ENCODE assay signal across 8 cellular contexts in genomic region chr1:202966006-202966904, GRCh38. TPM values are rescaled to one million over a fixed set of nuclear protein-coding genes. Genes with fewer than 3 reads are reported as not detected.
DNase-seq lines count a peak whose midpoint lies in the region; ATAC-seq and TF ChIP-seq lines count a peak whose summit lies in the region.

No MANE protein-coding gene starts in this region.

- H3K4me3 ChIP-seq in LNCaP clone FGC (ENCODE audit: low read depth, low read length) (peak overlapping the region; percentile 100), colonic mucosa (peak overlapping the region; percentile 95), mucosa of rectum (ENCODE audit: low read length in 2 of 2) (peak overlapping the region; percentile 74 to 89)

- TF ChIP-seq CTCF in C4-2B (conservative IDR thresholded peaks at IDR 0.05), result no peak
- no peak for TF ChIP-seq CTCF in LNCaP clone FGC (IDR thresholded peaks at IDR 0.05; ENCODE audit: control insufficient read depth, extremely low read depth, insufficient read depth)
- TF ChIP-seq CTCF in colonic mucosa (IDR thresholded peaks at IDR 0.05), result no peak

- intact Hi-C loops in colonic mucosa (cut with DNase I), result no loop called here

- no peak for ATAC-seq in HG02571 (IDR thresholded peaks at IDR 0.05; ENCODE audit: unreplicated experiment)

- H3K9me3 ChIP-seq in colonic mucosa (no peaks in the 10 kb centered on the region), mucosa of rectum (ENCODE audit: control insufficient read depth in 2 of 2, low read length in 2 of 2) (no peaks in the 10 kb centered on the region)

- H3K27me3 ChIP-seq in colonic mucosa, result no peaks in the 10 kb centered on the region
- no peaks in the 10 kb centered on the region for H3K27me3 ChIP-seq in mucosa of rectum (ENCODE audit: control insufficient read depth in 2 of 2, insufficient read depth in 2 of 2, low read length in 2 of 2)

- DNase-seq in LNCaP clone FGC (ENCODE audit: low read depth) (no peak), colonic mucosa (peak; percentile 45), NCI-H187 treated with DMSO at 0.1 percent for 48 hours (lab: John Stamatoyannopoulos, UW) (no peak), mucosa of gallbladder (ENCODE audit: low spot score) (no peak), NCI-H1694 (lab: John Stamatoyannopoulos, UW) (no peak)

- H3K9ac ChIP-seq in colonic mucosa (ENCODE audit: low read depth in 2 of 2, low read length in 2 of 2) (peak overlapping the region; percentile 73 to 99), mucosa of rectum (ENCODE audit: low read depth in 1 of 2, low read length in 2 of 2) (peak overlapping the region; percentile 81 to 90)

- H3K27ac ChIP-seq in C4-2B (peak overlapping the region; percentile 92), colonic mucosa (peak overlapping the region; percentile 74), mucosa of rectum (ENCODE audit: low read depth in 2 of 2, low read length in 2 of 2) (peak overlapping the region; percentile 79 to 86)

- no peaks in the 10 kb centered on the region for H3K36me3 ChIP-seq in colonic mucosa
- peaks cover 20 to 24% of the 10 kb centered on the region in 2 donors for H3K36me3 ChIP-seq in mucosa of rectum (ENCODE audit: control insufficient read depth in 2 of 2, insufficient read depth in 2 of 2, low read length in 2 of 2)

- peaks cover 9% of the 10 kb centered on the region for H3K4me1 ChIP-seq in colonic mucosa
- peaks cover 13 to 17% of the 10 kb centered on the region in 2 donors for H3K4me1 ChIP-seq in mucosa of rectum (ENCODE audit: control insufficient read depth in 2 of 2, insufficient read depth in 2 of 2, low read length in 2 of 2)

RNA-seq across cellular contexts. Expression of gene CYB5R1, which starts 0.8 kb away (rescaled TPM):
- 10 to 100 TPM; 22.2 to 23.4 TPM for total RNA-seq in colonic mucosa
- 78.3 TPM for total RNA-seq in mucosa of gallbladder

RNA-seq across cellular contexts. Expression of gene ADIPOR1, which starts 8.1 kb away (rescaled TPM):
- total RNA-seq in colonic mucosa, result 10 to 100 TPM; 82.1 to 82.7 TPM
- total RNA-seq in mucosa of gallbladder, result 80.4 TPM

RNA-seq across cellular contexts. Expression of gene KLHL12, which starts 39.2 kb away (rescaled TPM):
- 10 to 100 TPM; 28.7 to 29.6 TPM for total RNA-seq in colonic mucosa
- total RNA-seq in mucosa of gallbladder, result 26.8 TPM

RNA-seq across cellular contexts. Expression of gene TMEM183A, which starts 40.9 kb away (rescaled TPM):
- total RNA-seq in colonic mucosa, result 100 to 1,000 TPM; 117 to 134 TPM
- total RNA-seq in mucosa of gallbladder, result 46.3 TPM
